ENCODE assay signal across 1 cellular context in the genomic region with DNA sequence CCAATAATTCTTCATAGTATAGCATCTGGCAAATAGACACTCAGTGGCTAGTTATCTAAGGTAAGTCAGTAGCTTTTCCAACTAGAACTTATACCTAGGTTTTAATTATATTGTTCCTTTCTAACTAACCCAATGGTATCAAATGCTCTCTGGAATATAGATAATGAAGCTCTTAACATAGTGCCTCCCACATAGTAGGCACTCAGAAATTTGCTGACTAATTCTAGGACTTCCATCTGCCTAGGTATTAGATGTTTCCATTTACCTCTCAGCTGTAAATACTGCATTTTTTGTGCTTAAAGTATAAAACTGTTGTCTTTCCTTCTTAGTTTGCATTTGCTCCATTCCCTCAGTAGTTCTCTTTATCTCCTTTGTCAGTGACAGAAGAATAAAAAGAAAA.
TF ChIP-seq lines count a peak whose summit lies in the region.

No MANE protein-coding gene starts in this region.

TF ChIP-seq in WTC11, 78 proteins besides CTCF, POLR2A, EP300 and RAD21 (continued from another document):
- TF ChIP-seq ZNF671 (CRISPR knock-in tag; IDR thresholded peaks at IDR 0.05) (no peak), NFATC4 (CRISPR knock-in tag; IDR thresholded peaks at IDR 0.05) (no peak), TEAD4 (CRISPR knock-in tag; IDR thresholded peaks at IDR 0.05) (no peak), ZNF232 (CRISPR knock-in tag; IDR thresholded peaks at IDR 0.05) (no peak), ZNF423 (CRISPR knock-in tag; IDR thresholded peaks at IDR 0.05) (no peak), JUN (CRISPR knock-in tag; IDR thresholded peaks at IDR 0.05) (no peak), ZNF416 (CRISPR knock-in tag; IDR thresholded peaks at IDR 0.05) (no peak)
- TF ChIP-seq, protein P1, sequence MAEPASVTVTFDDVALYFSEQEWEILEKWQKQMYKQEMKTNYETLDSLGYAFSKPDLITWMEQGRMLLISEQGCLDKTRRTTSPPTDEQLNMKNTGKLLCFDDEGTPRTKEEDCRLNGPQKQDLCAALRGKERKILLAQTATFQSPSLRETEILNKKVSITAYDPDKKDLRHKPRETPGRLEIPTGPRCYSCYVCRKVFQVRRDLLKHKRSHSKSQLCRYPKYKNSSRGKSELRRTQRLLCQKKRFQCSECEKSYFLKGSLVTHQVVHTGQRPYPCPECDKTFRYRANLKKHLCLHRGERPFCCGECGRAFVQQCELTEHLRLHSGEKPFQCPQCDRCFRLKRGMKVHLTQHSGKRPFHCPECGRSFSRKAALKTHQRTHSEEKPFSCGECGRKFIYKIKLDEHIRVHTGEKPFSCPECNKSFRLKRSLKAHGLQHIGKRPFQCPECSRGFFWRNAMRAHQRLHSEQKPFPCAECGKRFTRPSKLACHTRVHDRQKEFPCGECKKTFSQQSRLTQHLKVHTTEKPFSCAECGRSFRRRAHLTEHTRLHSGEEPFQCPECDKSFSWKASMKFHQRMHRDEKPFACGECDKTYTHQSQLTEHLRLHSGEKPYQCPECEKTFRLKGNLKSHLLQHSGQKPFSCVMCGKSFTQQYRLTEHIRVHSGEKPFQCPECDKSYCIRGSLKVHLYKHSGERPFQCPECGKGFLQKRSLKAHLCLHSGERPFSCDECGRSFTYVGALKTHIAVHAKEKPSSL (CRISPR knock-in tag; conservative IDR thresholded peaks at IDR 0.05), result no peak
- TF ChIP-seq, protein P2, sequence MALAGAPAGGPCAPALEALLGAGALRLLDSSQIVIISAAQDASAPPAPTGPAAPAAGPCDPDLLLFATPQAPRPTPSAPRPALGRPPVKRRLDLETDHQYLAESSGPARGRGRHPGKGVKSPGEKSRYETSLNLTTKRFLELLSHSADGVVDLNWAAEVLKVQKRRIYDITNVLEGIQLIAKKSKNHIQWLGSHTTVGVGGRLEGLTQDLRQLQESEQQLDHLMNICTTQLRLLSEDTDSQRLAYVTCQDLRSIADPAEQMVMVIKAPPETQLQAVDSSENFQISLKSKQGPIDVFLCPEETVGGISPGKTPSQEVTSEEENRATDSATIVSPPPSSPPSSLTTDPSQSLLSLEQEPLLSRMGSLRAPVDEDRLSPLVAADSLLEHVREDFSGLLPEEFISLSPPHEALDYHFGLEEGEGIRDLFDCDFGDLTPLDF (CRISPR knock-in tag; IDR thresholded peaks at IDR 0.05), result no peak
- TF ChIP-seq, protein P3, sequence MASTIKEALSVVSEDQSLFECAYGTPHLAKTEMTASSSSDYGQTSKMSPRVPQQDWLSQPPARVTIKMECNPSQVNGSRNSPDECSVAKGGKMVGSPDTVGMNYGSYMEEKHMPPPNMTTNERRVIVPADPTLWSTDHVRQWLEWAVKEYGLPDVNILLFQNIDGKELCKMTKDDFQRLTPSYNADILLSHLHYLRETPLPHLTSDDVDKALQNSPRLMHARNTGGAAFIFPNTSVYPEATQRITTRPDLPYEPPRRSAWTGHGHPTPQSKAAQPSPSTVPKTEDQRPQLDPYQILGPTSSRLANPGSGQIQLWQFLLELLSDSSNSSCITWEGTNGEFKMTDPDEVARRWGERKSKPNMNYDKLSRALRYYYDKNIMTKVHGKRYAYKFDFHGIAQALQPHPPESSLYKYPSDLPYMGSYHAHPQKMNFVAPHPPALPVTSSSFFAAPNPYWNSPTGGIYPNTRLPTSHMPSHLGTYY (CRISPR knock-in tag; IDR thresholded peaks at IDR 0.05), result no peak
- TF ChIP-seq, protein P4, sequence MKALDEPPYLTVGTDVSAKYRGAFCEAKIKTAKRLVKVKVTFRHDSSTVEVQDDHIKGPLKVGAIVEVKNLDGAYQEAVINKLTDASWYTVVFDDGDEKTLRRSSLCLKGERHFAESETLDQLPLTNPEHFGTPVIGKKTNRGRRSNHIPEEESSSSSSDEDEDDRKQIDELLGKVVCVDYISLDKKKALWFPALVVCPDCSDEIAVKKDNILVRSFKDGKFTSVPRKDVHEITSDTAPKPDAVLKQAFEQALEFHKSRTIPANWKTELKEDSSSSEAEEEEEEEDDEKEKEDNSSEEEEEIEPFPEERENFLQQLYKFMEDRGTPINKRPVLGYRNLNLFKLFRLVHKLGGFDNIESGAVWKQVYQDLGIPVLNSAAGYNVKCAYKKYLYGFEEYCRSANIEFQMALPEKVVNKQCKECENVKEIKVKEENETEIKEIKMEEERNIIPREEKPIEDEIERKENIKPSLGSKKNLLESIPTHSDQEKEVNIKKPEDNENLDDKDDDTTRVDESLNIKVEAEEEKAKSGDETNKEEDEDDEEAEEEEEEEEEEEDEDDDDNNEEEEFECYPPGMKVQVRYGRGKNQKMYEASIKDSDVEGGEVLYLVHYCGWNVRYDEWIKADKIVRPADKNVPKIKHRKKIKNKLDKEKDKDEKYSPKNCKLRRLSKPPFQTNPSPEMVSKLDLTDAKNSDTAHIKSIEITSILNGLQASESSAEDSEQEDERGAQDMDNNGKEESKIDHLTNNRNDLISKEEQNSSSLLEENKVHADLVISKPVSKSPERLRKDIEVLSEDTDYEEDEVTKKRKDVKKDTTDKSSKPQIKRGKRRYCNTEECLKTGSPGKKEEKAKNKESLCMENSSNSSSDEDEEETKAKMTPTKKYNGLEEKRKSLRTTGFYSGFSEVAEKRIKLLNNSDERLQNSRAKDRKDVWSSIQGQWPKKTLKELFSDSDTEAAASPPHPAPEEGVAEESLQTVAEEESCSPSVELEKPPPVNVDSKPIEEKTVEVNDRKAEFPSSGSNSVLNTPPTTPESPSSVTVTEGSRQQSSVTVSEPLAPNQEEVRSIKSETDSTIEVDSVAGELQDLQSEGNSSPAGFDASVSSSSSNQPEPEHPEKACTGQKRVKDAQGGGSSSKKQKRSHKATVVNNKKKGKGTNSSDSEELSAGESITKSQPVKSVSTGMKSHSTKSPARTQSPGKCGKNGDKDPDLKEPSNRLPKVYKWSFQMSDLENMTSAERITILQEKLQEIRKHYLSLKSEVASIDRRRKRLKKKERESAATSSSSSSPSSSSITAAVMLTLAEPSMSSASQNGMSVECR (CRISPR knock-in tag; IDR thresholded peaks at IDR 0.05; ENCODE audit: borderline replicate concordance), result no peak
- TF ChIP-seq, protein P5, sequence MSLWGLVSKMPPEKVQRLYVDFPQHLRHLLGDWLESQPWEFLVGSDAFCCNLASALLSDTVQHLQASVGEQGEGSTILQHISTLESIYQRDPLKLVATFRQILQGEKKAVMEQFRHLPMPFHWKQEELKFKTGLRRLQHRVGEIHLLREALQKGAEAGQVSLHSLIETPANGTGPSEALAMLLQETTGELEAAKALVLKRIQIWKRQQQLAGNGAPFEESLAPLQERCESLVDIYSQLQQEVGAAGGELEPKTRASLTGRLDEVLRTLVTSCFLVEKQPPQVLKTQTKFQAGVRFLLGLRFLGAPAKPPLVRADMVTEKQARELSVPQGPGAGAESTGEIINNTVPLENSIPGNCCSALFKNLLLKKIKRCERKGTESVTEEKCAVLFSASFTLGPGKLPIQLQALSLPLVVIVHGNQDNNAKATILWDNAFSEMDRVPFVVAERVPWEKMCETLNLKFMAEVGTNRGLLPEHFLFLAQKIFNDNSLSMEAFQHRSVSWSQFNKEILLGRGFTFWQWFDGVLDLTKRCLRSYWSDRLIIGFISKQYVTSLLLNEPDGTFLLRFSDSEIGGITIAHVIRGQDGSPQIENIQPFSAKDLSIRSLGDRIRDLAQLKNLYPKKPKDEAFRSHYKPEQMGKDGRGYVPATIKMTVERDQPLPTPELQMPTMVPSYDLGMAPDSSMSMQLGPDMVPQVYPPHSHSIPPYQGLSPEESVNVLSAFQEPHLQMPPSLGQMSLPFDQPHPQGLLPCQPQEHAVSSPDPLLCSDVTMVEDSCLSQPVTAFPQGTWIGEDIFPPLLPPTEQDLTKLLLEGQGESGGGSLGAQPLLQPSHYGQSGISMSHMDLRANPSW (CRISPR knock-in tag; conservative IDR thresholded peaks at IDR 0.05; ENCODE audit: low read depth), result no peak
- TF ChIP-seq, protein P6, sequence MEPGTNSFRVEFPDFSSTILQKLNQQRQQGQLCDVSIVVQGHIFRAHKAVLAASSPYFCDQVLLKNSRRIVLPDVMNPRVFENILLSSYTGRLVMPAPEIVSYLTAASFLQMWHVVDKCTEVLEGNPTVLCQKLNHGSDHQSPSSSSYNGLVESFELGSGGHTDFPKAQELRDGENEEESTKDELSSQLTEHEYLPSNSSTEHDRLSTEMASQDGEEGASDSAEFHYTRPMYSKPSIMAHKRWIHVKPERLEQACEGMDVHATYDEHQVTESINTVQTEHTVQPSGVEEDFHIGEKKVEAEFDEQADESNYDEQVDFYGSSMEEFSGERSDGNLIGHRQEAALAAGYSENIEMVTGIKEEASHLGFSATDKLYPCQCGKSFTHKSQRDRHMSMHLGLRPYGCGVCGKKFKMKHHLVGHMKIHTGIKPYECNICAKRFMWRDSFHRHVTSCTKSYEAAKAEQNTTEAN (CRISPR knock-in tag; IDR thresholded peaks at IDR 0.05), result no peak
- TF ChIP-seq, protein P7, sequence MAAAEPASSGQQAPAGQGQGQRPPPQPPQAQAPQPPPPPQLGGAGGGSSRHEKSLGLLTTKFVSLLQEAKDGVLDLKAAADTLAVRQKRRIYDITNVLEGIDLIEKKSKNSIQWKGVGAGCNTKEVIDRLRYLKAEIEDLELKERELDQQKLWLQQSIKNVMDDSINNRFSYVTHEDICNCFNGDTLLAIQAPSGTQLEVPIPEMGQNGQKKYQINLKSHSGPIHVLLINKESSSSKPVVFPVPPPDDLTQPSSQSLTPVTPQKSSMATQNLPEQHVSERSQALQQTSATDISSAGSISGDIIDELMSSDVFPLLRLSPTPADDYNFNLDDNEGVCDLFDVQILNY (CRISPR knock-in tag; IDR thresholded peaks at IDR 0.05), result no peak
TF ChIP-seq in WTC11: peak in this region for 0.
